Comparison of ENCODE assay signal across 8 cellular contexts in the genomic region with DNA sequence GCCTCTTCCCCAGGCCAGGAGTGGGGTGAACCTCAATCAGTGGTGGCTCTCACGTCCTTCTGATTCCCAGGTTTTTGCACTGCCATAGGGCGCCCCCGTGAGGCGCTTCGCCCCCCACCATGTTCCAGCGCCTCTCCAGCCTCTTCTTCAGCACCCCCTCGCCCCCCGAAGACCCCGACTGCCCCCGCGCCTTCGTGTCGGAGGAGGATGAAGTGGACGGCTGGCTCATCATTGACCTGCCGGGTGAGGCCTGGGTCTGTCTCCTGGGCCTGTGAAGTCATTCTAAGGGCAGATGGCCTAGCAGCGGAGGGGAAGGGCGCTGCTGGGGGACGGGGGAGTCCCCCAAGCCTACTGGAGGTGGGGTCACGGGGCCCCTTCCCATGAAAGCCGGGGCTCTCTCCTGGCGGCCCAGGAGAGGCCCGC. TPM values are rescaled to one million over a fixed set of nuclear protein-coding genes. Genes with fewer than 3 reads are reported as not detected.
DNase-seq lines count a peak whose midpoint lies in the region; ATAC-seq and TF ChIP-seq lines count a peak whose summit lies in the region.

No MANE protein-coding gene starts in this region.

- H3K27me3 Mint-ChIP-seq in CD4-positive, alpha-beta memory T cell = no peaks in the 10 kb centered on the region

- POLR2A ChIA-PET in CD4-positive, alpha-beta memory T cell (lab: Charles Lee; ENCODE audit: partially characterized antibody) = interaction anchor here (1.6 kb wide), 1 partner anchor 172 kb away, joined by 4 read pairs; no protein-coding TSS in a partner anchor

- H3K9me3 Mint-ChIP-seq in CD4-positive, alpha-beta memory T cell = peaks cover 0 to 5% (median 0%) of the 10 kb centered on the region in 8 donors

- H3K27ac ChIP-seq in CD4-positive, alpha-beta memory T cell (ENCODE audit: low read depth, low read length) = peak overlapping the region; percentile 84
- peak overlapping the region; percentile 81 to 94 for H3K27ac ChIP-seq in lung (ENCODE audit: low read depth in 1 of 2, low read length in 1 of 2)

- CTCF ChIA-PET in CD4-positive, alpha-beta memory T cell (lab: Charles Lee; ENCODE audit: partially characterized antibody) = interaction anchor here (0.7 to 8.8 kb wide), 21 partner anchors 9 to 396 kb away, joined by 3 to 148 read pairs (median 5); a partner anchor contains a TSS

- TF ChIP-seq POLR2A in NB4 (IDR thresholded peaks at IDR 0.05; ENCODE audit: extremely low read depth, insufficient read length) = no peak

- no peaks in the 10 kb centered on the region for H3K27me3 ChIP-seq in CD4-positive, alpha-beta memory T cell (ENCODE audit: insufficient read depth, low read length)
- H3K27me3 ChIP-seq in lung (ENCODE audit: control insufficient read depth, insufficient read depth) = no peaks in the 10 kb centered on the region

- H3K9me3 ChIP-seq in CD4-positive, alpha-beta memory T cell (ENCODE audit: control insufficient read depth in 1 of 2, low read length in 2 of 2) = no peaks in the 10 kb centered on the region
- H3K9me3 ChIP-seq in lung (ENCODE audit: control insufficient read depth in 2 of 2, insufficient read depth in 1 of 2, low read length in 1 of 2) = no peaks in the 10 kb centered on the region

- H3K4me1 Mint-ChIP-seq in CD4-positive, alpha-beta memory T cell = peaks cover 13 to 54% (median 18%) of the 10 kb centered on the region in 4 donors

- peaks cover 5 to 9% of the 10 kb centered on the region in 2 donors for H3K36me3 Mint-ChIP-seq in CD4-positive, alpha-beta memory T cell

- peaks cover 25% of the 10 kb centered on the region for H3K4me1 ChIP-seq in CD4-positive, alpha-beta memory T cell (ENCODE audit: insufficient read depth, low read length)
- H3K4me1 ChIP-seq in lung (ENCODE audit: control insufficient read depth in 2 of 2, insufficient read depth in 2 of 2, low read length in 2 of 2) = peaks cover 13 to 20% of the 10 kb centered on the region in 2 donors

- H3K4me3 ChIP-seq in CD4-positive, alpha-beta memory T cell (ENCODE audit: low read length in 2 of 2) = peak overlapping the region in 1 of 2 donors; percentile 79
- H3K4me3 ChIP-seq in NB4 (ENCODE audit: low read depth, low read length) = peak overlapping the region; percentile 49
- H3K4me3 ChIP-seq in lung = peak overlapping the region; percentile 60

- intact Hi-C loops in CD4-positive, alpha-beta memory T cell (cut with micrococcal nuclease) = loop anchor here (1.0 kb wide), 6 partner anchors 31 to 405 kb away; a partner anchor contains a TSS

- DNase-seq in CD4-positive, alpha-beta memory T cell = peak; percentile 47 to 65 (median 48)
- DNase-seq in NB4 (ENCODE audit: low read depth) (peak; percentile 79), dermis blood vessel endothelial cell (peak; percentile 73), lung (ENCODE audit: low spot score) (peak; percentile 38), epidermal melanocyte (ENCODE audit: insufficient read length, low spot score) (no peak)
- peak; percentile 28 to 40 for DNase-seq in activated CD4-positive, alpha-beta T cell treated with anti-CD3 and anti-CD28 coated beads for 24 hours (ENCODE audit: low read depth in 2 of 2)
- DNase-seq in stimulated activated CD8-positive, alpha-beta memory T cell treated with anti-CD3 and anti-CD28 coated beads, Interleukin-15, amount 100 ng/mL, for 48 hours (ENCODE audit: low read depth in 2 of 2) = peak; percentile 34 to 50

- peak; percentile 2 for ATAC-seq in GM21515 (IDR thresholded peaks at IDR 0.05; ENCODE audit: unreplicated experiment)
- ATAC-seq in lung (ENCODE audit: insufficient read depth, low FRiP score) = no peak

- H3K4me3 Mint-ChIP-seq in CD4-positive, alpha-beta memory T cell = peak overlapping the region; percentile 62 to 92 (median 86)

- TF ChIP-seq CTCF in NB4 (IDR thresholded peaks at IDR 0.05; ENCODE audit: low read depth, low read length) (peak; percentile 76), lung (IDR thresholded peaks at IDR 0.05; ENCODE audit: control extremely low read depth, extremely low read depth) (no peak)

- H3K36me3 ChIP-seq in CD4-positive, alpha-beta memory T cell (ENCODE audit: insufficient read depth, low read length) = no peaks in the 10 kb centered on the region
- peaks cover 0 to 6% of the 10 kb centered on the region in 2 donors for H3K36me3 ChIP-seq in lung (ENCODE audit: control insufficient read depth in 2 of 2, insufficient read depth in 2 of 2, low read length in 2 of 2)

- WGBS in lung, 2 donors = 3 to 8% methylated on average over 21 to 22 of the region's 22 CpGs

- peak overlapping the region; percentile 87 to 95 (median 92) for H3K27ac Mint-ChIP-seq in CD4-positive, alpha-beta memory T cell

RNA-seq across cellular contexts. Expression of a gene that starts 4.5 kb away (rescaled TPM):
- total RNA-seq in CD4-positive, alpha-beta memory T cell = 1 to 10 TPM in 1 of 2 experiments, under 1 TPM in 1; 0.86 to 1.2 TPM
- polyA plus RNA-seq in CD4-positive, alpha-beta memory T cell = under 1 TPM in 1 of 2 donors, not detected in 1; 0.23 TPM
- total RNA-seq in dermis blood vessel endothelial cell = 5.8 and 9.9 TPM in 2 replicates
- total RNA-seq in lung = 10 to 100 TPM in 1 of 2 donors, 1 to 10 TPM in 1; 7.8 to 19.5 TPM
- 10 to 100 TPM in 1 of 2 donors, 1 to 10 TPM in 1; 5.8 to 15.0 TPM for polyA plus RNA-seq in lung

RNA-seq across cellular contexts. Expression of a gene that starts 31.7 kb away (rescaled TPM):
- total RNA-seq in CD4-positive, alpha-beta memory T cell = 10 to 100 TPM; 15.1 to 18.2 TPM
- 10 to 100 TPM; 24.1 to 34.2 TPM for polyA plus RNA-seq in CD4-positive, alpha-beta memory T cell
- total RNA-seq in dermis blood vessel endothelial cell (7.8 and 8.3 TPM in 2 replicates), lung (10 to 100 TPM; 15.7 to 20.2 TPM)
- polyA plus RNA-seq in lung = 10 to 100 TPM; 19.9 to 21.2 TPM
